1 cellular context compared by ENCODE assay signal in the genomic region with DNA sequence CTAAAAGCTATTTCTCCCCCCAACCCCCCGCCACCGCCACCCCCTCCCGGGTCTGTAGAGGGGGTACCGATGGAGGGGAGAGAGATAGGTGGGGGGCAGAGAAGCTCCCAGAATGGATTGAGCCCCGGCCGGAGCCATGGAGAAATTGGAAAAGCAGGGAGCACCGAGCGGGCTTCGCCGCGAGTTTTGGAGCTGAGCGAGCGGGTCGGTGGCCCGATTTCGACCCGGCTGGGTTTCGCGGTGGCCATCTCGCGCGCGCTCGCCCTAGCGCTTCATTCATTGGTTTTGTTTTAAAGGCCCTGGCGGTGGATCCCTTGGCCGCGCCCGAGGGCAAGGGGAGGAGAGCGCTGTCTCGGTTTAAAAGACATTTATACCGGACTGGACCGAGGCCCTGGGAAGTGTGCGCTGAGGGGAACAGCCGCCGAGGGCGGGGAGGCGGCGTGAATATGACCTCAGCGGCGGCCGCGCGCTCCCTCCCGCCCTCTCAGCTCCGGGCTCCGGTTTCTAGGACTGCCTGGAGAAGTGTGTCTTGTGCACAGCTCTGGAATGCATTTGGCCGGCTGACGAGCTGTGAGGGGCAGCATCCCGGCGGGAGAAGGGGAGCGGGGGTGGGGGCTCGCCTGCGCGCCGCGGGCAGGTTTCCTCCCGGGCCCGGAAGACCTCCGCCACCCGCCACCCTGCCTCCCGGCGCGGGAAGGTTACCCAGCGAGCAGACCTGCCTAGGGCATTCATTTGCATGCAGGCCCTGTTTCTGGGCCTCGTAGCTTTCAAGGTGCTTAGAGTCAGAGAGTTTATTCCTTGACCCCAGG.
A peak's percentile ranks its signal among the peaks of the same experiment; 100 is the strongest.
TF ChIP-seq lines count a peak whose summit lies in the region.

No MANE protein-coding gene starts in this region.

TF ChIP-seq in HEK293, 187 proteins besides CTCF, POLR2A, EP300 and RAD21 (continued from another document and continues in another):
- TF ChIP-seq, protein P1, sequence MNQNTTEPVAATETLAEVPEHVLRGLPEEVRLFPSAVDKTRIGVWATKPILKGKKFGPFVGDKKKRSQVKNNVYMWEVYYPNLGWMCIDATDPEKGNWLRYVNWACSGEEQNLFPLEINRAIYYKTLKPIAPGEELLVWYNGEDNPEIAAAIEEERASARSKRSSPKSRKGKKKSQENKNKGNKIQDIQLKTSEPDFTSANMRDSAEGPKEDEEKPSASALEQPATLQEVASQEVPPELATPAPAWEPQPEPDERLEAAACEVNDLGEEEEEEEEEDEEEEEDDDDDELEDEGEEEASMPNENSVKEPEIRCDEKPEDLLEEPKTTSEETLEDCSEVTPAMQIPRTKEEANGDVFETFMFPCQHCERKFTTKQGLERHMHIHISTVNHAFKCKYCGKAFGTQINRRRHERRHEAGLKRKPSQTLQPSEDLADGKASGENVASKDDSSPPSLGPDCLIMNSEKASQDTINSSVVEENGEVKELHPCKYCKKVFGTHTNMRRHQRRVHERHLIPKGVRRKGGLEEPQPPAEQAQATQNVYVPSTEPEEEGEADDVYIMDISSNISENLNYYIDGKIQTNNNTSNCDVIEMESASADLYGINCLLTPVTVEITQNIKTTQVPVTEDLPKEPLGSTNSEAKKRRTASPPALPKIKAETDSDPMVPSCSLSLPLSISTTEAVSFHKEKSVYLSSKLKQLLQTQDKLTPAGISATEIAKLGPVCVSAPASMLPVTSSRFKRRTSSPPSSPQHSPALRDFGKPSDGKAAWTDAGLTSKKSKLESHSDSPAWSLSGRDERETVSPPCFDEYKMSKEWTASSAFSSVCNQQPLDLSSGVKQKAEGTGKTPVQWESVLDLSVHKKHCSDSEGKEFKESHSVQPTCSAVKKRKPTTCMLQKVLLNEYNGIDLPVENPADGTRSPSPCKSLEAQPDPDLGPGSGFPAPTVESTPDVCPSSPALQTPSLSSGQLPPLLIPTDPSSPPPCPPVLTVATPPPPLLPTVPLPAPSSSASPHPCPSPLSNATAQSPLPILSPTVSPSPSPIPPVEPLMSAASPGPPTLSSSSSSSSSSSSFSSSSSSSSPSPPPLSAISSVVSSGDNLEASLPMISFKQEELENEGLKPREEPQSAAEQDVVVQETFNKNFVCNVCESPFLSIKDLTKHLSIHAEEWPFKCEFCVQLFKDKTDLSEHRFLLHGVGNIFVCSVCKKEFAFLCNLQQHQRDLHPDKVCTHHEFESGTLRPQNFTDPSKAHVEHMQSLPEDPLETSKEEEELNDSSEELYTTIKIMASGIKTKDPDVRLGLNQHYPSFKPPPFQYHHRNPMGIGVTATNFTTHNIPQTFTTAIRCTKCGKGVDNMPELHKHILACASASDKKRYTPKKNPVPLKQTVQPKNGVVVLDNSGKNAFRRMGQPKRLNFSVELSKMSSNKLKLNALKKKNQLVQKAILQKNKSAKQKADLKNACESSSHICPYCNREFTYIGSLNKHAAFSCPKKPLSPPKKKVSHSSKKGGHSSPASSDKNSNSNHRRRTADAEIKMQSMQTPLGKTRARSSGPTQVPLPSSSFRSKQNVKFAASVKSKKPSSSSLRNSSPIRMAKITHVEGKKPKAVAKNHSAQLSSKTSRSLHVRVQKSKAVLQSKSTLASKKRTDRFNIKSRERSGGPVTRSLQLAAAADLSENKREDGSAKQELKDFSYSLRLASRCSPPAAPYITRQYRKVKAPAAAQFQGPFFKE (tag by site-specific recombination; IDR thresholded peaks at IDR 0.05; ENCODE audit: borderline replicate concordance) = no peak
- no peak for TF ChIP-seq ZNF677 (tag by site-specific recombination; IDR thresholded peaks at IDR 0.05)
- TF ChIP-seq ZNF626 (tag by site-specific recombination; IDR thresholded peaks at IDR 0.05) = no peak
- TF ChIP-seq, protein P2, sequence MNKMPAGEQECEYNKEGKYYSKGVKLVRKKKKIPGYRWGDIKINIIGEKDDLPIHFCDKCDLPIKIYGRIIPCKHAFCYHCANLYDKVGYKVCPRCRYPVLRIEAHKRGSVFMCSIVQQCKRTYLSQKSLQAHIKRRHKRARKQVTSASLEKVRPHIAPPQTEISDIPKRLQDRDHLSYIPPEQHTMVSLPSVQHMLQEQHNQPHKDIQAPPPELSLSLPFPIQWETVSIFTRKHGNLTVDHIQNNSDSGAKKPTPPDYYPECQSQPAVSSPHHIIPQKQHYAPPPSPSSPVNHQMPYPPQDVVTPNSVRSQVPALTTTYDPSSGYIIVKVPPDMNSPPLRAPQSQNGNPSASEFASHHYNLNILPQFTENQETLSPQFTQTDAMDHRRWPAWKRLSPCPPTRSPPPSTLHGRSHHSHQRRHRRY (tag by site-specific recombination; IDR thresholded peaks at IDR 0.05) = no peak
- peak; percentile 79 for TF ChIP-seq ZXDB (tag by site-specific recombination; IDR thresholded peaks at IDR 0.05)
- TF ChIP-seq ZNF24 (tag by site-specific recombination; IDR thresholded peaks at IDR 0.05) = peak; percentile 71; the same call in 1 of the 2 replicates
- no peak for TF ChIP-seq TCF7L2 (IDR thresholded peaks at IDR 0.05; ENCODE audit: borderline replicate concordance, low read depth, low read length)
- no peak for TF ChIP-seq GFI1B (tag by site-specific recombination; IDR thresholded peaks at IDR 0.05)
- no peak for TF ChIP-seq ZNF510 (tag by site-specific recombination; IDR thresholded peaks at IDR 0.05; ENCODE audit: insufficient replicate concordance)
- TF ChIP-seq ZNF184 (tag by site-specific recombination; IDR thresholded peaks at IDR 0.05) = 0 out of 2 replicates have a peak, but pooled peaks have one; percentile 8
- TF ChIP-seq ZNF785 (tag by site-specific recombination; IDR thresholded peaks at IDR 0.05) = no peak
- no peak for TF ChIP-seq ZNF214 (tag by site-specific recombination; IDR thresholded peaks at IDR 0.05; ENCODE audit: borderline replicate concordance)
- TF ChIP-seq ZIC2 (tag by site-specific recombination; IDR thresholded peaks at IDR 0.05) = peak; percentile 86
- no peak for TF ChIP-seq ZNF202 (tag by site-specific recombination; IDR thresholded peaks at IDR 0.05; ENCODE audit: borderline replicate concordance)
- TF ChIP-seq ZNF155 (tag by site-specific recombination; IDR thresholded peaks at IDR 0.05) = no peak
- no peak for TF ChIP-seq ZNF560 (tag by site-specific recombination; IDR thresholded peaks at IDR 0.05; ENCODE audit: borderline replicate concordance)
- peak; percentile 12 for TF ChIP-seq ZNF391 (tag by site-specific recombination; IDR thresholded peaks at IDR 0.05; ENCODE audit: borderline replicate concordance, low read depth)
- TF ChIP-seq ZNF664 (tag by site-specific recombination; IDR thresholded peaks at IDR 0.05) = no peak
- no peak for TF ChIP-seq ZNF416 (tag by site-specific recombination; IDR thresholded peaks at IDR 0.05)
- no peak for TF ChIP-seq SCRT1 (tag by site-specific recombination; IDR thresholded peaks at IDR 0.05; ENCODE audit: borderline replicate concordance)
- peak; percentile 67; the same call in 1 of the 2 replicates for TF ChIP-seq KLF9 (tag by site-specific recombination; IDR thresholded peaks at IDR 0.05; ENCODE audit: low read depth)
- peak; percentile 81 for TF ChIP-seq EGR2 (tag by site-specific recombination; IDR thresholded peaks at IDR 0.05; ENCODE audit: low read depth)
- TF ChIP-seq, protein P3, sequence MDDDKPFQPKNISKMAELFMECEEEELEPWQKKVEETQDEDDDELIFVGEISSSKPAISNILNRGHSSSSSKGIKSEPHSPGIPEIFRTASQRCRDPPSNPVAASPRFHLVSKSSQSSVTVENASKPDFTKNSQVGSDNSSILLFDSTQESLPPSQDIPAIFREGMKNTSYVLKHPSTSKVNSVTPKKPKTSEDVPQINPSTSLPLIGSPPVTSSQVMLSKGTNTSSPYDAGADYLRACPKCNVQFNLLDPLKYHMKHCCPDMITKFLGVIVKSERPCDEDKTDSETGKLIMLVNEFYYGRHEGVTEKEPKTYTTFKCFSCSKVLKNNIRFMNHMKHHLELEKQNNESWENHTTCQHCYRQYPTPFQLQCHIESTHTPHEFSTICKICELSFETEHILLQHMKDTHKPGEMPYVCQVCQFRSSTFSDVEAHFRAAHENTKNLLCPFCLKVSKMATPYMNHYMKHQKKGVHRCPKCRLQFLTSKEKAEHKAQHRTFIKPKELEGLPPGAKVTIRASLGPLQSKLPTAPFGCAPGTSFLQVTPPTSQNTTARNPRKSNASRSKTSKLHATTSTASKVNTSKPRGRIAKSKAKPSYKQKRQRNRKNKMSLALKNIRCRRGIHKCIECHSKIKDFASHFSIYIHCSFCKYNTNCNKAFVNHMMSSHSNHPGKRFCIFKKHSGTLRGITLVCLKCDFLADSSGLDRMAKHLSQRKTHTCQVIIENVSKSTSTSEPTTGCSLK (tag by site-specific recombination; IDR thresholded peaks at IDR 0.05) = no peak
- no peak; the same call in 1 of the 2 replicates for TF ChIP-seq FEZF1 (tag by site-specific recombination; IDR thresholded peaks at IDR 0.05)
- TF ChIP-seq ZNF248 (tag by site-specific recombination; IDR thresholded peaks at IDR 0.05) = no peak
- no peak for TF ChIP-seq ZNF175 (tag by site-specific recombination; IDR thresholded peaks at IDR 0.05)
- no peak for TF ChIP-seq ZNF555 (tag by site-specific recombination; conservative IDR thresholded peaks at IDR 0.05)
- TF ChIP-seq ZFP37 (tag by site-specific recombination; IDR thresholded peaks at IDR 0.05) = peak; percentile 86
- TF ChIP-seq, protein P4, sequence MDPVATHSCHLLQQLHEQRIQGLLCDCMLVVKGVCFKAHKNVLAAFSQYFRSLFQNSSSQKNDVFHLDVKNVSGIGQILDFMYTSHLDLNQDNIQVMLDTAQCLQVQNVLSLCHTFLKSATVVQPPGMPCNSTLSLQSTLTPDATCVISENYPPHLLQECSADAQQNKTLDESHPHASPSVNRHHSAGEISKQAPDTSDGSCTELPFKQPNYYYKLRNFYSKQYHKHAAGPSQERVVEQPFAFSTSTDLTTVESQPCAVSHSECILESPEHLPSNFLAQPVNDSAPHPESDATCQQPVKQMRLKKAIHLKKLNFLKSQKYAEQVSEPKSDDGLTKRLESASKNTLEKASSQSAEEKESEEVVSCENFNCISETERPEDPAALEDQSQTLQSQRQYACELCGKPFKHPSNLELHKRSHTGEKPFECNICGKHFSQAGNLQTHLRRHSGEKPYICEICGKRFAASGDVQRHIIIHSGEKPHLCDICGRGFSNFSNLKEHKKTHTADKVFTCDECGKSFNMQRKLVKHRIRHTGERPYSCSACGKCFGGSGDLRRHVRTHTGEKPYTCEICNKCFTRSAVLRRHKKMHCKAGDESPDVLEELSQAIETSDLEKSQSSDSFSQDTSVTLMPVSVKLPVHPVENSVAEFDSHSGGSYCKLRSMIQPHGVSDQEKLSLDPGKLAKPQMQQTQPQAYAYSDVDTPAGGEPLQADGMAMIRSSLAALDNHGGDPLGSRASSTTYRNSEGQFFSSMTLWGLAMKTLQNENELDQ (tag by site-specific recombination; IDR thresholded peaks at IDR 0.05; ENCODE audit: low read depth) = no peak
- no peak for TF ChIP-seq ZNF169 (tag by site-specific recombination; IDR thresholded peaks at IDR 0.05)
- no peak for TF ChIP-seq ZNF274 (IDR thresholded peaks at IDR 0.05; ENCODE audit: low read length)
- TF ChIP-seq ZNF274 (tag by site-specific recombination; IDR thresholded peaks at IDR 0.05; ENCODE audit: borderline replicate concordance) = no peak
- TF ChIP-seq ZNF394 (tag by site-specific recombination; IDR thresholded peaks at IDR 0.05; ENCODE audit: borderline replicate concordance) = peak; percentile 38; the same call in 1 of the 2 replicates
- TF ChIP-seq ZNF121 (tag by site-specific recombination; IDR thresholded peaks at IDR 0.05) = no peak
- TF ChIP-seq, protein P5, sequence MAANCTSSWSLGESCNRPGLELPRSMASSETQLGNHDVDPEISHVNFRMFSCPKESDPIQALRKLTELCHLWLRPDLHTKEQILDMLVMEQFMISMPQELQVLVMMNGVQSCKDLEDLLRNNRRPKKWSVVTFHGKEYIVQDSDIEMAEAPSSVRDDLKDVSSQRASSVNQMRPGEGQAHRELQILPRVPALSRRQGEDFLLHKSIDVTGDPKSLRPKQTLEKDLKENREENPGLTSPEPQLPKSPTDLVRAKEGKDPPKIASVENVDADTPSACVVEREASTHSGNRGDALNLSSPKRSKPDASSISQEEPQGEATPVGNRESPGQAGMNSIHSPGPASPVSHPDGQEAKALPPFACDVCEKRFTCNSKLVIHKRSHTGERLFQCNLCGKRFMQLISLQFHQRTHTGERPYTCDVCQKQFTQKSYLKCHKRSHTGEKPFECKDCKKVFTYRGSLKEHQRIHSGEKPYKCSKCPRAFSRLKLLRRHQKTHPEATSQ (tag by site-specific recombination; IDR thresholded peaks at IDR 0.05) = no peak
- TF ChIP-seq, protein P6, sequence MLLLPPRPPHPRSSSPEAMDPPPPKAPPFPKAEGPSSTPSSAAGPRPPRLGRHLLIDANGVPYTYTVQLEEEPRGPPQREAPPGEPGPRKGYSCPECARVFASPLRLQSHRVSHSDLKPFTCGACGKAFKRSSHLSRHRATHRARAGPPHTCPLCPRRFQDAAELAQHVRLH (tag by site-specific recombination; IDR thresholded peaks at IDR 0.05) = peak; percentile 35; the same call in 1 of the 2 replicates
- TF ChIP-seq, protein P7, sequence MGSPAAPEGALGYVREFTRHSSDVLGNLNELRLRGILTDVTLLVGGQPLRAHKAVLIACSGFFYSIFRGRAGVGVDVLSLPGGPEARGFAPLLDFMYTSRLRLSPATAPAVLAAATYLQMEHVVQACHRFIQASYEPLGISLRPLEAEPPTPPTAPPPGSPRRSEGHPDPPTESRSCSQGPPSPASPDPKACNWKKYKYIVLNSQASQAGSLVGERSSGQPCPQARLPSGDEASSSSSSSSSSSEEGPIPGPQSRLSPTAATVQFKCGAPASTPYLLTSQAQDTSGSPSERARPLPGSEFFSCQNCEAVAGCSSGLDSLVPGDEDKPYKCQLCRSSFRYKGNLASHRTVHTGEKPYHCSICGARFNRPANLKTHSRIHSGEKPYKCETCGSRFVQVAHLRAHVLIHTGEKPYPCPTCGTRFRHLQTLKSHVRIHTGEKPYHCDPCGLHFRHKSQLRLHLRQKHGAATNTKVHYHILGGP (tag by site-specific recombination; IDR thresholded peaks at IDR 0.05) = peak; percentile 25; the same call in 1 of the 2 replicates
- no peak for TF ChIP-seq ZNF585B (tag by site-specific recombination; IDR thresholded peaks at IDR 0.05)
- peak; percentile 95 for TF ChIP-seq ZBTB17 (tag by site-specific recombination; IDR thresholded peaks at IDR 0.05)
- TF ChIP-seq ZNF768 (tag by site-specific recombination; IDR thresholded peaks at IDR 0.05) = no peak
- no peak for TF ChIP-seq ZNF350 (tag by site-specific recombination; IDR thresholded peaks at IDR 0.05)
- TF ChIP-seq ZNF133 (tag by site-specific recombination; IDR thresholded peaks at IDR 0.05) = no peak
- no peak for TF ChIP-seq ZNF707 (tag by site-specific recombination; IDR thresholded peaks at IDR 0.05)
- no peak for TF ChIP-seq ZNF830 (tag by site-specific recombination; IDR thresholded peaks at IDR 0.05; ENCODE audit: low read depth)
- no peak for TF ChIP-seq ZNF658 (tag by site-specific recombination; IDR thresholded peaks at IDR 0.05)
- TF ChIP-seq, protein P8, sequence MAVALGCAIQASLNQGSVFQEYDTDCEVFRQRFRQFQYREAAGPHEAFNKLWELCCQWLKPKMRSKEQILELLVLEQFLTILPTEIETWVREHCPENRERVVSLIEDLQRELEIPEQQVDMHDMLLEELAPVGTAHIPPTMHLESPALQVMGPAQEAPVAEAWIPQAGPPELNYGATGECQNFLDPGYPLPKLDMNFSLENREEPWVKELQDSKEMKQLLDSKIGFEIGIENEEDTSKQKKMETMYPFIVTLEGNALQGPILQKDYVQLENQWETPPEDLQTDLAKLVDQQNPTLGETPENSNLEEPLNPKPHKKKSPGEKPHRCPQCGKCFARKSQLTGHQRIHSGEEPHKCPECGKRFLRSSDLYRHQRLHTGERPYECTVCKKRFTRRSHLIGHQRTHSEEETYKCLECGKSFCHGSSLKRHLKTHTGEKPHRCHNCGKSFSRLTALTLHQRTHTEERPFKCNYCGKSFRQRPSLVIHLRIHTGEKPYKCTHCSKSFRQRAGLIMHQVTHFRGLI (tag by site-specific recombination; IDR thresholded peaks at IDR 0.05) = no peak; the same call in 1 of the 2 replicates
- TF ChIP-seq ZBTB7A (tag by site-specific recombination; IDR thresholded peaks at IDR 0.05; ENCODE audit: low read depth) = no peak
